Comparison of ENCODE assay signal across 16 cellular contexts in genomic region chr6:90401933-90402830, GRCh38.
A peak's percentile ranks its signal among the peaks of the same experiment; 100 is the strongest.
DNase-seq lines count a peak whose midpoint lies in the region; ATAC-seq, FAIRE-seq and TF ChIP-seq lines count a peak whose summit lies in the region.
"Had no signal": no experiment of that assay in that cellular context is flagged by ENCODE, and none has a peak within 500 bp of the region (broad histone marks: within the 10 kb centered on the region; RNA-seq: fewer than 3 reads in every experiment).

No MANE protein-coding gene starts in this region.

- intact Hi-C loops in HepG2 (cut with micrococcal nuclease; ENCODE audit: unreplicated experiment), result no loop called here

- H3K27ac ChIP-seq in effector memory CD4-positive, alpha-beta T cell (ENCODE audit: insufficient read depth, low read length, poor library complexity, severe bottlenecking), result peak overlapping the region; percentile 53
- no peak overlapping the region for H3K27ac ChIP-seq in HepG2 (ENCODE audit: extremely low read length, insufficient read depth, low read length)
- H3K27ac ChIP-seq: gastroesophageal sphincter, left lung, WERI-Rb-1 had no signal

- no peaks in the 10 kb centered on the region for H3K27me3 ChIP-seq in effector memory CD4-positive, alpha-beta T cell (replicated peaks; ENCODE audit: control insufficient read depth, insufficient read depth, low read length, poor library complexity, severe bottlenecking)
- peaks cover 0 to 22% of the 10 kb centered on the region in 2 experiments; a peak in 2 of 5 replicates for H3K27me3 ChIP-seq in HepG2 (ENCODE audit: control insufficient read depth in 1 of 2, insufficient read depth in 2 of 2, low read length in 2 of 2)
- H3K27me3 ChIP-seq: gastroesophageal sphincter, left lung had no signal

- peaks cover 88% of the 10 kb centered on the region for H3K4me1 Mint-ChIP-seq in activated CD8-positive, alpha-beta T cell treated with anti-CD3 and anti-CD28 coated beads, Interleukin-2, amount 10 ng/mL, durations not matched to agents 7 days and 5 days (ENCODE audit: low read depth)

- H3K9ac ChIP-seq in HepG2 (ENCODE audit: insufficient read depth, low read depth, low read length), result no peak overlapping the region

- no peaks in the 10 kb centered on the region for H3K36me3 ChIP-seq in effector memory CD4-positive, alpha-beta T cell (ENCODE audit: control insufficient read depth, insufficient read depth, low read length)
- no peaks in the 10 kb centered on the region for H3K36me3 ChIP-seq in HepG2 (replicated peaks in 1 of 2; ENCODE audit: control insufficient read depth in 1 of 2, insufficient read depth in 2 of 2, low read length in 2 of 2)
- H3K36me3 ChIP-seq: gastroesophageal sphincter, left lung, WERI-Rb-1 had no signal

- DNase-seq in stimulated activated CD4-positive, alpha-beta T cell treated with anti-CD3 and anti-CD28 coated beads, Interleukin-4, amount 100 ng/mL, for 24 hours, result peak; percentile 27
- no peak for DNase-seq in stimulated activated CD4-positive, alpha-beta T cell treated with anti-CD3 and anti-CD28 coated beads, Interleukin-2, amount 100 ng/mL, for 24 hours
- peak; percentile 72 for DNase-seq in activated CD8-positive, alpha-beta T cell treated with anti-CD3 and anti-CD28 coated beads, Interleukin-2, amount 10 ng/mL, durations not matched to agents 7 days and 5 days
- no peak for DNase-seq in effector memory CD4-positive, alpha-beta T cell
- DNase-seq in putamen (ENCODE audit: low spot score) (no peak), HepG2 (ENCODE audit: low spot score) (no peak), NCI-H345 treated with DMSO at 0.1 percent for 48 hours (lab: John Stamatoyannopoulos, UW; ENCODE audit: unreplicated experiment) (no peak)
- DNase-seq: effector CD4-positive, alpha-beta T cell; left lung; NCI-H1092 treated with DMSO at 0.1 percent for 48 hours; NCI-H446 treated with DMSO at 0.1 percent for 48 hours; SHP77 treated with DMSO at 0.1 percent for 48 hours; WERI-Rb-1 had no signal

- H3K4me3 Mint-ChIP-seq in activated CD8-positive, alpha-beta T cell treated with anti-CD3 and anti-CD28 coated beads, Interleukin-2, amount 10 ng/mL, durations not matched to agents 7 days and 5 days, result peak overlapping the region; percentile 56

- 18% methylated on average over 8 of the region's 10 CpGs for WGBS in HepG2 (ENCODE audit: low lambda C conversion rate)

- peaks cover 43% of the 10 kb centered on the region for H3K4me1 ChIP-seq in effector memory CD4-positive, alpha-beta T cell (ENCODE audit: control insufficient read depth, insufficient read depth, low read length, poor library complexity, severe bottlenecking)
- peaks cover 15% of the 10 kb centered on the region for H3K4me1 ChIP-seq in HepG2 (ENCODE audit: insufficient read depth, low read length)
- H3K4me1 ChIP-seq: gastroesophageal sphincter had no signal

- TF ChIP-seq CTCF in HepG2 (CRISPR knock-in tag; IDR thresholded peaks at IDR 0.05), result no peak

- H3K36me3 Mint-ChIP-seq in activated CD8-positive, alpha-beta T cell treated with anti-CD3 and anti-CD28 coated beads, Interleukin-2, amount 10 ng/mL, durations not matched to agents 7 days and 5 days (ENCODE audit: low read depth), result no peaks in the 10 kb centered on the region

- POLR2A ChIA-PET in activated CD8-positive, alpha-beta T cell treated with anti-CD3 and anti-CD28 coated beads, Interleukin-2, amount 10 ng/mL, durations not matched to agents 7 days and 5 days (lab: Charles Lee), result interaction anchor here (1.0 to 6.3 kb wide), 14 partner anchors 8 to 318 kb away, joined by 3 to 60 read pairs (median 4); no protein-coding TSS in a partner anchor
- POLR2A ChIA-PET in HepG2 (lab: Yijun Ruan, JAX), result no interaction called here

- H3K27me3 Mint-ChIP-seq in activated CD8-positive, alpha-beta T cell treated with anti-CD3 and anti-CD28 coated beads, Interleukin-2, amount 10 ng/mL, durations not matched to agents 7 days and 5 days (ENCODE audit: low read depth), result no peaks in the 10 kb centered on the region

- no peaks in the 10 kb centered on the region for H4K20me1 ChIP-seq in HepG2 (ENCODE audit: insufficient read depth, low read length)

- ATAC-seq in activated CD8-positive, alpha-beta T cell treated with anti-CD3 and anti-CD28 coated beads, Interleukin-2, amount 10 ng/mL, durations not matched to agents 7 days and 5 days, result peak; percentile 67
- no peak for ATAC-seq in GM18511 (IDR thresholded peaks at IDR 0.05; ENCODE audit: unreplicated experiment)
- no peak for ATAC-seq in HepG2
- ATAC-seq: gastroesophageal sphincter, left lung had no signal

- in situ Hi-C loops in HepG2 (cut with HindIII; ENCODE audit: extremely low pct_ligation_motif_present, low pct_unique_long_range_greater_than_20kb), result no loop called here

- H3K9me3 ChIP-seq in effector memory CD4-positive, alpha-beta T cell (ENCODE audit: control insufficient read depth, low read length), result no peaks in the 10 kb centered on the region
- no peaks in the 10 kb centered on the region; the same call in 1 of the 2 replicates for H3K9me3 ChIP-seq in HepG2 (ENCODE audit: low read length)
- H3K9me3 ChIP-seq: gastroesophageal sphincter, left lung had no signal

- no peak overlapping the region for H2AFZ ChIP-seq in HepG2 (ENCODE audit: low read length)

- TF ChIP-seq RAD21 in HepG2 (CRISPR knock-in tag; IDR thresholded peaks at IDR 0.05), result no peak

- TF ChIP-seq POLR2A in HepG2 (IDR thresholded peaks at IDR 0.05; ENCODE audit: insufficient read depth in 1 of 2, low read depth in 2 of 2, low read length in 2 of 2), result no peak

- H3K4me2 ChIP-seq in HepG2 (ENCODE audit: low read depth, low read length), result no peak overlapping the region

- CTCF ChIA-PET in activated CD8-positive, alpha-beta T cell treated with anti-CD3 and anti-CD28 coated beads, Interleukin-2, amount 10 ng/mL, durations not matched to agents 7 days and 5 days (lab: Charles Lee), result interaction anchor here (0.6 to 8.8 kb wide), 20 partner anchors 9 to 462 kb away, joined by 3 to 170 read pairs (median 4); no protein-coding TSS in a partner anchor
- CTCF ChIA-PET in HepG2 (lab: Yijun Ruan, JAX; ENCODE audit: low intra/inter-chr PET ratio, low total read pairs), result no interaction called here

- H3K79me2 ChIP-seq in HepG2 (ENCODE audit: insufficient read depth, low read length), result no peaks in the 10 kb centered on the region

- TF ChIP-seq EP300 in HepG2 (IDR thresholded peaks at IDR 0.05; ENCODE audit: low read depth in 2 of 2, low read length in 2 of 2) (no peak), HepG2 (CRISPR knock-in tag; IDR thresholded peaks at IDR 0.05; ENCODE audit: borderline replicate concordance) (no peak)

- no peak overlapping the region for H3K4me3 ChIP-seq in effector memory CD4-positive, alpha-beta T cell (ENCODE audit: insufficient read depth, low read depth, low read length, poor library complexity, severe bottlenecking)
- H3K4me3 ChIP-seq in HepG2 (replicated peaks in 1 of 3; ENCODE audit: insufficient read depth in 1 of 3, low read depth in 2 of 3, low read length in 3 of 3), result no peak overlapping the region
- H3K4me3 ChIP-seq: gastroesophageal sphincter, left lung had no signal

- no TSS peak for BruUV-seq in HepG2 (replicated peaks; lab: Mats Ljungman, UMichigan)

- peak overlapping the region; percentile 95 for H3K27ac Mint-ChIP-seq in activated CD8-positive, alpha-beta T cell treated with anti-CD3 and anti-CD28 coated beads, Interleukin-2, amount 10 ng/mL, durations not matched to agents 7 days and 5 days

- no peaks in the 10 kb centered on the region for H3K9me3 Mint-ChIP-seq in activated CD8-positive, alpha-beta T cell treated with anti-CD3 and anti-CD28 coated beads, Interleukin-2, amount 10 ng/mL, durations not matched to agents 7 days and 5 days (ENCODE audit: insufficient read depth)

- FAIRE-seq in HepG2 (lab: Jason Lieb, UNC), result no peak
- FAIRE-seq: astrocyte had no signal

TF ChIP-seq in HepG2, 621 proteins besides CTCF, POLR2A, EP300 and RAD21 (continues in another document):
- TF ChIP-seq ZNF3 (CRISPR knock-in tag; IDR thresholded peaks at IDR 0.05) (no peak), ZNF333 (CRISPR knock-in tag; IDR thresholded peaks at IDR 0.05; ENCODE audit: borderline replicate concordance) (no peak), ZKSCAN8 (CRISPR knock-in tag; IDR thresholded peaks at IDR 0.05; ENCODE audit: borderline replicate concordance) (no peak), ZNF790 (CRISPR knock-in tag; IDR thresholded peaks at IDR 0.05; ENCODE audit: borderline replicate concordance) (no peak), ZNF432 (CRISPR knock-in tag; IDR thresholded peaks at IDR 0.05; ENCODE audit: borderline replicate concordance) (no peak), ZNF605 (CRISPR knock-in tag; IDR thresholded peaks at IDR 0.05) (no peak), MYNN (CRISPR knock-in tag; IDR thresholded peaks at IDR 0.05; ENCODE audit: low read depth) (no peak), GRHL1 (CRISPR knock-in tag; conservative IDR thresholded peaks at IDR 0.05) (no peak), HNRNPLL (IDR thresholded peaks at IDR 0.05; ENCODE audit: low read depth, low read length, poor library complexity, severe bottlenecking) (no peak), EED (CRISPR knock-in tag; IDR thresholded peaks at IDR 0.05) (no peak), ZBTB7A (CRISPR knock-in tag; IDR thresholded peaks at IDR 0.05) (no peak), EZH2 (conservative IDR thresholded peaks at IDR 0.05; ENCODE audit: low read depth, low read length) (no peak), ZNF704 (CRISPR knock-in tag; IDR thresholded peaks at IDR 0.05; ENCODE audit: borderline replicate concordance) (no peak), GABPB1 (CRISPR knock-in tag; IDR thresholded peaks at IDR 0.05) (no peak)

Comparison
In these comparisons a context has a peak if more than half of its experiments do, and no peak if none do; other contexts are left out.
1. DNase-seq: peak in stimulated activated CD4-positive, alpha-beta T cell treated with anti-CD3 and anti-CD28 coated beads, Interleukin-4, amount 100 ng/mL, for 24 hours (single experiment) and activated CD8-positive, alpha-beta T cell treated with anti-CD3 and anti-CD28 coated beads, Interleukin-2, amount 10 ng/mL, durations not matched to agents 7 days and 5 days (single experiment); none in stimulated activated CD4-positive, alpha-beta T cell treated with anti-CD3 and anti-CD28 coated beads, Interleukin-2, amount 100 ng/mL, for 24 hours (0 of 2), effector memory CD4-positive, alpha-beta T cell (0 of 3), putamen (single experiment), HepG2 (single experiment) and NCI-H345 treated with DMSO at 0.1 percent for 48 hours (single experiment).